In genomic region chr3:30476373-30477082, GRCh38 we compare ENCODE assay signal across 10 cellular contexts.
DNase-seq lines count a peak whose midpoint lies in the region; ATAC-seq lines count a peak whose summit lies in the region.
"Had no signal": no experiment of that assay in that cellular context is flagged by ENCODE, and none has a peak within 500 bp of the region (broad histone marks: within the 10 kb centered on the region; RNA-seq: fewer than 3 reads in every experiment).

No MANE protein-coding gene starts in this region.

- no peak for DNase-seq in activated CD4-positive, alpha-beta T cell treated with anti-CD3 and anti-CD28 coated beads for 36 hours
- DNase-seq in activated CD4-positive, alpha-beta T cell treated with anti-CD3 and anti-CD28 coated beads, Interleukin-2, amount 50 U/mL, for 1 hour: no peak
- DNase-seq in NCI-H226: peak; percentile 15
- no peak for DNase-seq in stimulated activated naive CD8-positive, alpha-beta T cell treated with anti-CD3 and anti-CD28 coated beads, Interleukin-15, Interleukin-2, amounts not matched to agents 100 U/mL and 50 U/mL, for 24 hours
- no peak for DNase-seq in NCI-H510A treated with DMSO at 0.1 percent for 48 hours (lab: John Stamatoyannopoulos, UW)
- DNase-seq in NCI-H524 treated with DMSO at 0.1 percent for 48 hours (lab: John Stamatoyannopoulos, UW): no peak
- no peak for DNase-seq in stimulated activated CD4-positive, alpha-beta T cell treated with anti-CD3 and anti-CD28 coated beads, Interleukin-15, amount 100 ng/mL, for 24 hours
- DNase-seq: aorta, KBM-7 had no signal

- POLR2A ChIA-PET in activated CD4-positive, alpha-beta T cell treated with anti-CD3 and anti-CD28 coated beads for 36 hours (lab: Charles Lee): interaction anchor here (0.6 kb wide), 1 partner anchor 1993 kb away, joined by 3 read pairs; no protein-coding TSS in a partner anchor

- H3K4me1 Mint-ChIP-seq in activated CD4-positive, alpha-beta T cell treated with anti-CD3 and anti-CD28 coated beads for 36 hours: peaks cover 49% of the 10 kb centered on the region

- H3K9me3 Mint-ChIP-seq in activated CD4-positive, alpha-beta T cell treated with anti-CD3 and anti-CD28 coated beads for 36 hours (ENCODE audit: low read depth): peaks cover 8% of the 10 kb centered on the region

- no peak overlapping the region for H3K4me3 Mint-ChIP-seq in activated CD4-positive, alpha-beta T cell treated with anti-CD3 and anti-CD28 coated beads for 36 hours

- ATAC-seq in activated CD4-positive, alpha-beta T cell treated with anti-CD3 and anti-CD28 coated beads for 36 hours: peak; percentile 73
- peak; percentile 74 for ATAC-seq in esophagus mucosa
- peak; percentile 76 for ATAC-seq in stimulated activated naive CD8-positive, alpha-beta T cell treated with anti-CD3 and anti-CD28 coated beads, Interleukin-15, Interleukin-2, amounts not matched to agents 100 U/mL and 50 U/mL, for 24 hours

- intact Hi-C loops in activated CD4-positive, alpha-beta T cell treated with anti-CD3 and anti-CD28 coated beads for 36 hours (cut with DNase I, micrococcal nuclease): loop anchor here in 1 of 2 experiments (2.0 to 5.0 kb wide), 3 partner anchors 26 to 131 kb away; partner anchors contain the start of gene TGFBR2

- no peaks in the 10 kb centered on the region for H3K27me3 Mint-ChIP-seq in activated CD4-positive, alpha-beta T cell treated with anti-CD3 and anti-CD28 coated beads for 36 hours

- no peak overlapping the region for H3K27ac Mint-ChIP-seq in activated CD4-positive, alpha-beta T cell treated with anti-CD3 and anti-CD28 coated beads for 36 hours

- CTCF ChIA-PET in activated CD4-positive, alpha-beta T cell treated with anti-CD3 and anti-CD28 coated beads for 36 hours (lab: Charles Lee): interaction anchor here (1.0 to 1.1 kb wide), 2 partner anchors 17 to 72 kb away, joined by 3 to 4 read pairs; no protein-coding TSS in a partner anchor

- peaks cover 6% of the 10 kb centered on the region for H3K36me3 Mint-ChIP-seq in activated CD4-positive, alpha-beta T cell treated with anti-CD3 and anti-CD28 coated beads for 36 hours (ENCODE audit: low read depth)
